In genomic region chr12:59407799-59408198, GRCh38 we compare ENCODE assay signal across 25 cellular contexts.
"Had no signal": no experiment of that assay in that cellular context is flagged by ENCODE, and none has a peak within 500 bp of the region (broad histone marks: within the 10 kb centered on the region; RNA-seq: fewer than 3 reads in every experiment).

No MANE protein-coding gene starts in this region.

- H3K27me3 ChIP-seq: ascending aorta, colonic mucosa, upper lobe of left lung had no signal

- H3K36me3 Mint-ChIP-seq: mesothelial cell of epicardium; stimulated activated naive B cell treated with anti-CD40 and anti-IgM and Interleukin-4, amounts not matched to agents 10 μg/mL and 1 μg/mL and 100 μg/mL, for 72 hours had no signal

- H3K4me3 ChIP-seq: ascending aorta, colonic mucosa, lower lobe of right lung, thoracic aorta, upper lobe of left lung had no signal

- H3K36me3 ChIP-seq: ascending aorta, colonic mucosa, lower lobe of right lung, thoracic aorta, upper lobe of left lung had no signal

- DNase-seq: activated CD4-positive, alpha-beta T cell treated with anti-CD3 and anti-CD28 coated beads, Interleukin-2, amount 50 U/mL, for 1 hour; activated CD8-positive, alpha-beta memory T cell treated with anti-CD3 and anti-CD28 coated beads for 24 hours; activated CD8-positive, alpha-beta memory T cell treated with anti-CD3 and anti-CD28 coated beads, Interleukin-2, amount 50 U/mL, for 48 hours; activated effector memory CD4-positive, alpha-beta T cell treated with Interleukin-2 at 50 U/mL for 16 hours; activated naive CD4-positive, alpha-beta T cell treated with anti-CD3 and anti-CD28 coated beads, Interleukin-2, amount 50 U/mL, for 16 hours; activated T-cell treated with anti-CD3 and anti-CD28 coated beads, Interleukin-2, amount 50 U/mL, for 48 hours; colonic mucosa; erythroblast; foreskin melanocyte; glutamatergic neuron; hippocampal formation; islet precursor cell; left colon; lower lobe of right lung; nephron progenitor cell; occipital lobe; retina; stimulated activated naive B cell treated with anti-CD40 and anti-IgM and Interleukin-4, amounts not matched to agents 10 μg/mL and 1 μg/mL and 100 μg/mL, for 72 hours; T-helper 9 cell; upper lobe of left lung had no signal

- H3K4me3 Mint-ChIP-seq: central memory CD8-positive, alpha-beta T cell; mesothelial cell of epicardium; nephron progenitor cell; stimulated activated naive B cell treated with anti-CD40 and anti-IgM and Interleukin-4, amounts not matched to agents 10 μg/mL and 1 μg/mL and 100 μg/mL, for 72 hours had no signal

- H3K27ac Mint-ChIP-seq: mesothelial cell of epicardium; nephron progenitor cell; stimulated activated naive B cell treated with anti-CD40 and anti-IgM and Interleukin-4, amounts not matched to agents 10 μg/mL and 1 μg/mL and 100 μg/mL, for 72 hours had no signal

- H3K27ac ChIP-seq: ascending aorta, colonic mucosa, lower lobe of right lung, thoracic aorta, upper lobe of left lung had no signal

- H3K4me1 ChIP-seq: ascending aorta, colonic mucosa had no signal

- H3K4me1 Mint-ChIP-seq: central memory CD8-positive, alpha-beta T cell had no signal

- ATAC-seq: activated CD4-positive, CD25-positive, alpha-beta regulatory T cell treated with anti-CD3 and anti-CD28 coated beads, Interleukin-2, amount 50 U/mL, for 24 hours; left colon; lower lobe of right lung; stimulated activated naive B cell treated with anti-CD40 and anti-IgM and Interleukin-4, amounts not matched to agents 10 μg/mL and 1 μg/mL and 100 μg/mL, for 72 hours had no signal

- H3K9me3 Mint-ChIP-seq: central memory CD8-positive, alpha-beta T cell; mesothelial cell of epicardium; nephron progenitor cell; stimulated activated naive B cell treated with anti-CD40 and anti-IgM and Interleukin-4, amounts not matched to agents 10 μg/mL and 1 μg/mL and 100 μg/mL, for 72 hours had no signal
